Comparison of ENCODE assay signal across 25 cellular contexts in the genomic region with DNA sequence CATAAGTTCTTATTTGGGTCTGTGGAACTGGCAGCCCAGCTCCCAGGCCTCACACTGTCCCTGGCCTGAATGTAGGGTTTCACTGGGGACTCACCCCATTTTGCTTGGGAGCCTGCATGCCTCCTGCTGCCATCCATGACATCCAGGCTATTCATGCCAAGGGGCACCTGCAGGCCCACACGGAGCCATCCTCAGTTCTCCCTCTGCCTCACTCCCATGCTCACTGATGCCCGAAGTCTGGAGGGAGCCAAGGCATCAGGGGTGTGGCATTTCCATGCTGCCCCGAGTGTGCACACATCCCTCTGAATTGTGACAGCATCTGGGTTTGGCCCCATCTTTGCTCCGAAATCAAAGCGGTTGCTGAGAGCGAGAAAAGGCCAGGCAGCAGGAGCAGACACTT.
DNase-seq lines count a peak whose midpoint lies in the region; ATAC-seq, FAIRE-seq and TF ChIP-seq lines count a peak whose summit lies in the region.
"Had no signal": no experiment of that assay in that cellular context is flagged by ENCODE, and none has a peak within 500 bp of the region (broad histone marks: within the 10 kb centered on the region; RNA-seq: fewer than 3 reads in every experiment).

No MANE protein-coding gene starts in this region.

- H3K4me3 ChIP-seq in right atrium auricular region (no peak overlapping the region), kidney (ENCODE audit: low read length in 2 of 2) (no peak overlapping the region), spleen (no peak overlapping the region), upper lobe of right lung (no peak overlapping the region)
- H3K4me3 ChIP-seq: BLaER1, GM12878 had no signal

- TF ChIP-seq CTCF in right atrium auricular region (IDR thresholded peaks at IDR 0.05): no peak
- TF ChIP-seq CTCF in kidney (IDR thresholded peaks at IDR 0.05; ENCODE audit: borderline replicate concordance, extremely low read depth, insufficient read depth): no peak
- no peak for TF ChIP-seq CTCF in spleen (IDR thresholded peaks at IDR 0.05 in 8 of 11, conservative IDR thresholded peaks at IDR 0.05 in 3 of 11)
- TF ChIP-seq CTCF in upper lobe of right lung (IDR thresholded peaks at IDR 0.05): no peak
- no peak for TF ChIP-seq CTCF in GM13977 (IDR thresholded peaks at IDR 0.05; ENCODE audit: extremely low read depth, insufficient read depth, missing control alignments)

- FAIRE-seq in kidney (lab: Jason Lieb, UNC): no peak
- FAIRE-seq: GM12878, GM12892 had no signal

- H3K4me1 ChIP-seq in right atrium auricular region (no peaks in the 10 kb centered on the region), kidney (ENCODE audit: control insufficient read depth in 1 of 2, insufficient read depth in 1 of 2, low read depth in 1 of 2, low read length in 2 of 2) (no peaks in the 10 kb centered on the region), spleen (no peaks in the 10 kb centered on the region), upper lobe of right lung (no peaks in the 10 kb centered on the region)
- H3K4me1 ChIP-seq: BE2C, BLaER1 had no signal

- H3K9me3 ChIP-seq in right atrium auricular region (peaks cover 10 to 26% of the 10 kb centered on the region in 2 donors), kidney (ENCODE audit: control insufficient read depth in 1 of 2, low read length in 2 of 2) (peaks cover 8 to 13% of the 10 kb centered on the region in 2 donors), spleen (peaks cover 6 to 51% (median 42%) of the 10 kb centered on the region in 8 donors), upper lobe of right lung (peaks cover 15% of the 10 kb centered on the region)
- H3K9me3 ChIP-seq: BE2C had no signal

- DNase-seq in left ventricle myocardium superior (peak; percentile 5), right atrium auricular region (ENCODE audit: low spot score) (no peak), kidney (peak; percentile 43), spleen (peak; percentile 50), upper lobe of right lung (peak; percentile 36), GM13977 (ENCODE audit: low spot score) (no peak), NCI-H1092 treated with DMSO at 0.1 percent for 48 hours (lab: John Stamatoyannopoulos, UW) (no peak)
- DNase-seq in activated CD8-positive, alpha-beta memory T cell treated with anti-CD3 and anti-CD28 coated beads, Interleukin-2, amount 50 U/mL, for 4 hours: no peak
- DNase-seq: 8988T; ACHN; BE2C; C1 segment of cervical spinal cord; CD4-positive, alpha-beta memory T cell; CD4-positive, CD25-positive, alpha-beta regulatory T cell; COR-L47; DMS 273 treated with DMSO at 0.1 percent for 48 hours; DMS153; DMS53; DMS79; DND-41; EL; GDM1 had no signal

- intact Hi-C loops in left ventricle myocardium superior (cut with micrococcal nuclease) (no loop called here), kidney (cut with DNase I) (no loop called here), spleen (cut with DNase I; ENCODE audit: low total_unique reads) (no loop called here), upper lobe of right lung (cut with DNase I) (no loop called here)

- WGBS in spleen, 5 donors: 86 to 99% (median 91%) methylated on average over 6 of the region's 6 CpGs

- H3K27me3 ChIP-seq in right atrium auricular region (no peaks in the 10 kb centered on the region), spleen (replicated peaks in 1 of 7) (no peaks in the 10 kb centered on the region), upper lobe of right lung (no peaks in the 10 kb centered on the region)
- H3K27me3 ChIP-seq: BE2C, BLaER1 had no signal

- in situ Hi-C loops in GM13977 (cut with MboI; ENCODE audit: low pct_unique_long_range_greater_than_20kb, low sequenced_read_pairs, unreplicated experiment): no loop called here

- TF ChIP-seq POLR2A in spleen (IDR thresholded peaks at IDR 0.05): no peak

- ATAC-seq in left ventricle myocardium superior (no peak), upper lobe of right lung (no peak)
- ATAC-seq: GM12878 had no signal

- H3K36me3 ChIP-seq in right atrium auricular region: no peaks in the 10 kb centered on the region
- no peaks in the 10 kb centered on the region for H3K36me3 ChIP-seq in kidney (ENCODE audit: control insufficient read depth in 1 of 2, insufficient read depth in 2 of 2, low read length in 2 of 2)
- no peaks in the 10 kb centered on the region for H3K36me3 ChIP-seq in spleen
- no peaks in the 10 kb centered on the region for H3K36me3 ChIP-seq in upper lobe of right lung
- H3K36me3 ChIP-seq: BE2C, BLaER1 had no signal

- H3K9ac ChIP-seq in kidney (ENCODE audit: low read length in 2 of 2): no peak overlapping the region
- H3K9ac ChIP-seq: BLaER1 had no signal

- H3K27ac ChIP-seq in right atrium auricular region (no peak overlapping the region), kidney (ENCODE audit: low read depth in 2 of 2, low read length in 2 of 2) (no peak overlapping the region), spleen (no peak overlapping the region), upper lobe of right lung (no peak overlapping the region)
- H3K27ac ChIP-seq: BLaER1 had no signal

Comparison
In these comparisons a context has a peak if more than half of its experiments do, and no peak if none do; other contexts are left out.
1. DNase-seq: peak in left ventricle myocardium superior (single experiment), kidney (single experiment), spleen (single experiment) and upper lobe of right lung (single experiment); none in right atrium auricular region (single experiment), GM13977 (single experiment), NCI-H1092 treated with DMSO at 0.1 percent for 48 hours (single experiment) and activated CD8-positive, alpha-beta memory T cell treated with anti-CD3 and anti-CD28 coated beads, Interleukin-2, amount 50 U/mL, for 4 hours (single experiment).